ENCODE assay signal across 1 cellular context in the genomic region with DNA sequence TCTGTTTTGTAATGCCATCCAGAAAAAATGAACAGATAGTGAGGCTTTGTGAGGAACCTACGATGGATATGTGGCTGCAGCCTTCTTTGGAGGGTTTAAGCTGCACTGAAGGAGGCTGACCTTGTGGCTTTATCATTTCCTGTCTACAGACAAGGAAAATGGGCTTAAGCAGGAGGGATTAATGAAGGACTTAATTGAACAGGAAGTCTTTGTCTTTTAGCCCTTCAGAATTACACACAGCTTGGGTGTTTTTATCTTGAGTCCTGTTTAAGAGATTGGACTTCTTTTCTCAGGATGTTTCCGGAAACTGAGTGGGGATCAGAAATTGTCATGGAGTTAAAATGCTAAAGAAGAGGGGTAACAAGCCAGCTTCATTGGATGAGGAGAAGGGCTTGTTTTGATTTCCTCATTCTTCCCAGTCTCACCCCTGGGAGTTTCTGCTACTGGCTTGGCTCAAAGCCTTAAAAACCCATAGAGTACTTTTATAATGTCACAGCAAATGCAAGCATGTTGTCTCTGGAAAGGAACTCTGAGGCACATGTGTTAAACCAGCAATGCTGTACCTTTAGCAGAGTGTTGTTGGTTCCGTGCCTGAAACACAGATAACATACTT.
TF ChIP-seq lines count a peak whose summit lies in the region.

No MANE protein-coding gene starts in this region.

TF ChIP-seq in HEK293, 187 proteins besides CTCF, POLR2A, EP300 and RAD21 (continued from another document):
- TF ChIP-seq, protein P1, sequence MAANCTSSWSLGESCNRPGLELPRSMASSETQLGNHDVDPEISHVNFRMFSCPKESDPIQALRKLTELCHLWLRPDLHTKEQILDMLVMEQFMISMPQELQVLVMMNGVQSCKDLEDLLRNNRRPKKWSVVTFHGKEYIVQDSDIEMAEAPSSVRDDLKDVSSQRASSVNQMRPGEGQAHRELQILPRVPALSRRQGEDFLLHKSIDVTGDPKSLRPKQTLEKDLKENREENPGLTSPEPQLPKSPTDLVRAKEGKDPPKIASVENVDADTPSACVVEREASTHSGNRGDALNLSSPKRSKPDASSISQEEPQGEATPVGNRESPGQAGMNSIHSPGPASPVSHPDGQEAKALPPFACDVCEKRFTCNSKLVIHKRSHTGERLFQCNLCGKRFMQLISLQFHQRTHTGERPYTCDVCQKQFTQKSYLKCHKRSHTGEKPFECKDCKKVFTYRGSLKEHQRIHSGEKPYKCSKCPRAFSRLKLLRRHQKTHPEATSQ (tag by site-specific recombination; IDR thresholded peaks at IDR 0.05) = no peak
